Comparison of ENCODE assay signal across 39 cellular contexts in genomic region chr9:16676547-16676946, GRCh38.
"Had no signal": no experiment of that assay in that cellular context is flagged by ENCODE, and none has a peak within 500 bp of the region (broad histone marks: within the 10 kb centered on the region; RNA-seq: fewer than 3 reads in every experiment).

No MANE protein-coding gene starts in this region.

- H3K27ac Mint-ChIP-seq: activated CD4-positive, alpha-beta memory T cell treated with anti-CD3 and anti-CD28 coated beads, Interleukin-2, amount 10 ng/mL, durations not matched to agents 7 days and 5 days; activated CD4-positive, alpha-beta T cell treated with anti-CD3 and anti-CD28 coated beads for 36 hours; activated CD4-positive, alpha-beta T cell treated with anti-CD3 and anti-CD28 coated beads, Interleukin-2, amount 10 ng/mL, durations not matched to agents 7 days and 5 days; activated CD8-positive, alpha-beta memory T cell treated with anti-CD3 and anti-CD28 coated beads, Interleukin-2, amount 10 ng/mL, durations not matched to agents 7 days and 5 days; activated CD8-positive, alpha-beta T cell treated with anti-CD3 and anti-CD28 coated beads, Interleukin-2, amount 10 ng/mL, durations not matched to agents 7 days and 5 days; activated naive CD4-positive, alpha-beta T cell treated with anti-CD3 and anti-CD28 coated beads, Interleukin-2, amount 10 ng/mL, durations not matched to agents 7 days and 5 days; activated naive CD4-positive, alpha-beta T cell treated with anti-CD3 and anti-CD28 coated beads, Interleukin-2, amount 50 U/mL, for 24 hours; activated naive CD8-positive, alpha-beta T cell; activated naive CD8-positive, alpha-beta T cell treated with anti-CD3 and anti-CD28 coated beads, Interleukin-2, amount 10 ng/mL, durations not matched to agents 7 days and 5 days; activated naive CD8-positive, alpha-beta T cell treated with anti-CD3 and anti-CD28 coated beads, Interleukin-2, amount 50 U/mL, for 24 hours; activated T-cell treated with anti-CD3 and anti-CD28 coated beads, Interleukin-2, amount 50 U/mL, for 24 hours; activated T-helper 2 cell treated with anti-CD3 and anti-CD28 coated beads, Interferon-gamma antibody, Interleukin-2, Interleukin-4, amounts not matched to agents 10 μg/mL and 5 μg/mL and 100 μg/mL, durations not matched to agents 14 hours and 24 hours and 36 hours; brain; T-helper 1 cell treated with Interleukin-12 subunit alpha and Interleukin-12 subunit beta and Interleukin-4 antibody, amounts not matched to agents 30 μg/mL and 1 μg/mL, for 36 hours; T-helper 2 cell treated with Interferon-gamma antibody and Interleukin-4, amounts not matched to agents 5 μg/mL and 100 μg/mL, for 36 hours had no signal

- H3K4me1 ChIP-seq: ascending aorta had no signal

- FAIRE-seq: bronchial epithelial cell, TTC549 had no signal

- H3K4me1 Mint-ChIP-seq: activated CD4-positive, alpha-beta memory T cell treated with anti-CD3 and anti-CD28 coated beads, Interleukin-2, amount 10 ng/mL, durations not matched to agents 7 days and 5 days; activated CD4-positive, alpha-beta T cell treated with anti-CD3 and anti-CD28 coated beads for 36 hours; activated CD4-positive, alpha-beta T cell treated with anti-CD3 and anti-CD28 coated beads, Interleukin-2, amount 10 ng/mL, durations not matched to agents 7 days and 5 days; activated CD8-positive, alpha-beta memory T cell treated with anti-CD3 and anti-CD28 coated beads, Interleukin-2, amount 10 ng/mL, durations not matched to agents 7 days and 5 days; activated naive CD4-positive, alpha-beta T cell treated with anti-CD3 and anti-CD28 coated beads, Interleukin-2, amount 10 ng/mL, durations not matched to agents 7 days and 5 days; activated naive CD4-positive, alpha-beta T cell treated with anti-CD3 and anti-CD28 coated beads, Interleukin-2, amount 50 U/mL, for 24 hours; activated naive CD8-positive, alpha-beta T cell treated with anti-CD3 and anti-CD28 coated beads, Interleukin-2, amount 10 ng/mL, durations not matched to agents 7 days and 5 days; activated naive CD8-positive, alpha-beta T cell treated with anti-CD3 and anti-CD28 coated beads, Interleukin-2, amount 50 U/mL, for 24 hours; central memory CD8-positive, alpha-beta T cell had no signal

- H3K4me3 ChIP-seq: ascending aorta, cardiac muscle cell had no signal

- H3K9me3 ChIP-seq: ascending aorta had no signal

- ATAC-seq: activated CD4-positive, alpha-beta T cell treated with anti-CD3 and anti-CD28 coated beads for 36 hours; activated CD4-positive, CD25-positive, alpha-beta regulatory T cell treated with anti-CD3 and anti-CD28 coated beads, Interleukin-2, amount 50 U/mL, for 24 hours; activated CD8-positive, alpha-beta memory T cell treated with anti-CD3 and anti-CD28 coated beads, Interleukin-2, amount 10 ng/mL, durations not matched to agents 7 days and 5 days; activated CD8-positive, alpha-beta T cell treated with anti-CD3 and anti-CD28 coated beads, Interleukin-2, amount 10 ng/mL, durations not matched to agents 7 days and 5 days; activated naive CD8-positive, alpha-beta T cell treated with anti-CD3 and anti-CD28 coated beads, Interleukin-2, amount 50 U/mL, for 24 hours had no signal

- H3K27ac ChIP-seq: ascending aorta, cardiac muscle cell, VCaP had no signal

- H3K4me3 Mint-ChIP-seq: activated CD4-positive, alpha-beta memory T cell treated with anti-CD3 and anti-CD28 coated beads, Interleukin-2, amount 10 ng/mL, durations not matched to agents 7 days and 5 days; activated CD4-positive, alpha-beta T cell treated with anti-CD3 and anti-CD28 coated beads for 36 hours; activated CD4-positive, alpha-beta T cell treated with anti-CD3 and anti-CD28 coated beads, Interleukin-2, amount 10 ng/mL, durations not matched to agents 7 days and 5 days; activated CD8-positive, alpha-beta memory T cell treated with anti-CD3 and anti-CD28 coated beads, Interleukin-2, amount 10 ng/mL, durations not matched to agents 7 days and 5 days; activated CD8-positive, alpha-beta T cell treated with anti-CD3 and anti-CD28 coated beads, Interleukin-2, amount 10 ng/mL, durations not matched to agents 7 days and 5 days; activated naive CD4-positive, alpha-beta T cell treated with anti-CD3 and anti-CD28 coated beads, Interleukin-2, amount 10 ng/mL, durations not matched to agents 7 days and 5 days; activated naive CD4-positive, alpha-beta T cell treated with anti-CD3 and anti-CD28 coated beads, Interleukin-2, amount 50 U/mL, for 24 hours; activated naive CD8-positive, alpha-beta T cell; activated naive CD8-positive, alpha-beta T cell treated with anti-CD3 and anti-CD28 coated beads, Interleukin-2, amount 10 ng/mL, durations not matched to agents 7 days and 5 days; activated naive CD8-positive, alpha-beta T cell treated with anti-CD3 and anti-CD28 coated beads, Interleukin-2, amount 50 U/mL, for 24 hours; activated T-cell treated with anti-CD3 and anti-CD28 coated beads, Interleukin-2, amount 50 U/mL, for 24 hours; brain; central memory CD8-positive, alpha-beta T cell; T-helper 1 cell treated with Interleukin-12 subunit alpha and Interleukin-12 subunit beta and Interleukin-4 antibody, amounts not matched to agents 30 μg/mL and 1 μg/mL, for 36 hours; T-helper 2 cell treated with Interferon-gamma antibody and Interleukin-4, amounts not matched to agents 5 μg/mL and 100 μg/mL, for 36 hours had no signal

- H3K9me3 Mint-ChIP-seq: activated CD4-positive, alpha-beta T cell treated with anti-CD3 and anti-CD28 coated beads, Interleukin-2, amount 10 ng/mL, durations not matched to agents 7 days and 5 days; activated naive CD4-positive, alpha-beta T cell treated with anti-CD3 and anti-CD28 coated beads, Interleukin-2, amount 10 ng/mL, durations not matched to agents 7 days and 5 days; activated naive CD4-positive, alpha-beta T cell treated with anti-CD3 and anti-CD28 coated beads, Interleukin-2, amount 50 U/mL, for 24 hours; activated naive CD8-positive, alpha-beta T cell treated with anti-CD3 and anti-CD28 coated beads, Interleukin-2, amount 10 ng/mL, durations not matched to agents 7 days and 5 days; activated naive CD8-positive, alpha-beta T cell treated with anti-CD3 and anti-CD28 coated beads, Interleukin-2, amount 50 U/mL, for 24 hours; activated T-cell treated with anti-CD3 and anti-CD28 coated beads, Interleukin-2, amount 50 U/mL, for 24 hours; activated T-helper 2 cell treated with anti-CD3 and anti-CD28 coated beads, Interferon-gamma antibody, Interleukin-2, Interleukin-4, amounts not matched to agents 10 μg/mL and 5 μg/mL and 100 μg/mL, durations not matched to agents 14 hours and 24 hours and 36 hours; central memory CD8-positive, alpha-beta T cell; T-helper 2 cell treated with Interferon-gamma antibody and Interleukin-4, amounts not matched to agents 5 μg/mL and 100 μg/mL, for 36 hours had no signal

- DNase-seq: activated CD4-positive, alpha-beta memory T cell treated with anti-CD3 and anti-CD28 coated beads, Interleukin-2, amount 10 ng/mL, durations not matched to agents 7 days and 5 days; activated CD4-positive, alpha-beta T cell treated with anti-CD3 and anti-CD28 coated beads for 1 hour; activated CD4-positive, alpha-beta T cell treated with anti-CD3 and anti-CD28 coated beads for 36 hours; activated CD4-positive, alpha-beta T cell treated with anti-CD3 and anti-CD28 coated beads for 48 hours; activated CD4-positive, alpha-beta T cell treated with anti-CD3 and anti-CD28 coated beads, Interleukin-2, amount 10 ng/mL, durations not matched to agents 7 days and 5 days; activated CD4-positive, alpha-beta T cell treated with anti-CD3 and anti-CD28 coated beads, Interleukin-2, amount 50 U/mL, for 48 hours; activated CD4-positive, CD25-positive, alpha-beta regulatory T cell; activated CD8-positive, alpha-beta memory T cell treated with anti-CD3 and anti-CD28 coated beads for 24 hours; activated CD8-positive, alpha-beta memory T cell treated with anti-CD3 and anti-CD28 coated beads, Interleukin-2, amount 10 ng/mL, durations not matched to agents 7 days and 5 days; activated CD8-positive, alpha-beta memory T cell treated with anti-CD3 and anti-CD28 coated beads, Interleukin-2, amount 50 U/mL, for 48 hours; activated CD8-positive, alpha-beta T cell treated with anti-CD3 and anti-CD28 coated beads, Interleukin-2, amount 10 ng/mL, durations not matched to agents 7 days and 5 days; activated effector memory CD4-positive, alpha-beta T cell treated with Interleukin-2 at 50 U/mL for 16 hours; activated gamma-delta T cell; activated naive CD4-positive, alpha-beta T cell treated with anti-CD3 and anti-CD28 coated beads, Interleukin-2, amount 10 ng/mL, durations not matched to agents 7 days and 5 days; activated naive CD4-positive, alpha-beta T cell treated with Interleukin-2 at 50 U/mL for 16 hours; activated naive CD8-positive, alpha-beta T cell treated with anti-CD3 and anti-CD28 coated beads, Interleukin-2, amount 10 ng/mL, durations not matched to agents 7 days and 5 days; activated naive CD8-positive, alpha-beta T cell treated with anti-CD3 and anti-CD28 coated beads, Interleukin-2, amount 50 U/mL, for 24 hours; activated T-cell treated with anti-CD3 and anti-CD28 coated beads, Interleukin-2, amount 50 U/mL, for 24 hours; activated T-cell treated with anti-CD3 and anti-CD28 coated beads, Interleukin-2, amount 50 U/mL, for 48 hours; amygdala; anterior cingulate cortex; caudate nucleus; cerebellar nuclear complex; T-helper 1 cell; T-helper 2 cell; T-helper 9 cell had no signal

- H3K36me3 Mint-ChIP-seq: activated CD8-positive, alpha-beta memory T cell treated with anti-CD3 and anti-CD28 coated beads, Interleukin-2, amount 10 ng/mL, durations not matched to agents 7 days and 5 days; activated naive CD4-positive, alpha-beta T cell treated with anti-CD3 and anti-CD28 coated beads, Interleukin-2, amount 10 ng/mL, durations not matched to agents 7 days and 5 days; activated naive CD4-positive, alpha-beta T cell treated with anti-CD3 and anti-CD28 coated beads, Interleukin-2, amount 50 U/mL, for 24 hours; activated naive CD8-positive, alpha-beta T cell; activated naive CD8-positive, alpha-beta T cell treated with anti-CD3 and anti-CD28 coated beads, Interleukin-2, amount 10 ng/mL, durations not matched to agents 7 days and 5 days; brain had no signal

- H3K27me3 Mint-ChIP-seq: activated CD4-positive, alpha-beta memory T cell treated with anti-CD3 and anti-CD28 coated beads, Interleukin-2, amount 10 ng/mL, durations not matched to agents 7 days and 5 days; activated CD4-positive, alpha-beta T cell treated with anti-CD3 and anti-CD28 coated beads, Interleukin-2, amount 10 ng/mL, durations not matched to agents 7 days and 5 days; activated CD8-positive, alpha-beta memory T cell treated with anti-CD3 and anti-CD28 coated beads, Interleukin-2, amount 10 ng/mL, durations not matched to agents 7 days and 5 days; activated naive CD4-positive, alpha-beta T cell treated with anti-CD3 and anti-CD28 coated beads, Interleukin-2, amount 10 ng/mL, durations not matched to agents 7 days and 5 days; activated naive CD4-positive, alpha-beta T cell treated with anti-CD3 and anti-CD28 coated beads, Interleukin-2, amount 50 U/mL, for 24 hours; activated naive CD8-positive, alpha-beta T cell treated with anti-CD3 and anti-CD28 coated beads, Interleukin-2, amount 10 ng/mL, durations not matched to agents 7 days and 5 days; activated naive CD8-positive, alpha-beta T cell treated with anti-CD3 and anti-CD28 coated beads, Interleukin-2, amount 50 U/mL, for 24 hours; activated T-cell treated with anti-CD3 and anti-CD28 coated beads, Interleukin-2, amount 50 U/mL, for 24 hours; central memory CD8-positive, alpha-beta T cell had no signal
